Comparison of ENCODE assay signal across 8 cellular contexts in genomic region chr19:2476451-2477140, GRCh38. TPM values are rescaled to one million over a fixed set of nuclear protein-coding genes. Genes with fewer than 3 reads are reported as not detected.
DNase-seq lines count a peak whose midpoint lies in the region; ATAC-seq and TF ChIP-seq lines count a peak whose summit lies in the region.

No MANE protein-coding gene starts in this region.

- H3K27ac ChIP-seq in BLaER1, result peak overlapping the region; percentile 79
- peak overlapping the region; percentile 96 for H3K27ac ChIP-seq in tibial artery

- H3K4me3 Mint-ChIP-seq in activated T-cell treated with anti-CD3 and anti-CD28 coated beads, Interleukin-2, amount 50 U/mL, for 72 hours, result peak overlapping the region; percentile 97 to 99

- no peaks in the 10 kb centered on the region for H3K36me3 ChIP-seq in BLaER1
- H3K36me3 ChIP-seq in neuron (ENCODE audit: insufficient read depth, low read length), result no peaks in the 10 kb centered on the region
- H3K36me3 ChIP-seq in tibial artery, result peaks cover 13 to 15% (median 14%) of the 10 kb centered on the region in 3 donors

- H3K9me3 ChIP-seq in BLaER1 (peaks cover 5% of the 10 kb centered on the region), neuron (ENCODE audit: low read length) (no peaks in the 10 kb centered on the region), tibial artery (no peaks in the 10 kb centered on the region)

- peak overlapping the region; percentile 88 for H3K9ac ChIP-seq in BLaER1

- H3K4me2 ChIP-seq in BLaER1, result peak overlapping the region; percentile 95

- H3K27me3 ChIP-seq in BLaER1 (no peaks in the 10 kb centered on the region), neuron (ENCODE audit: insufficient read depth, low read length) (no peaks in the 10 kb centered on the region), tibial artery (no peaks in the 10 kb centered on the region)

- H3K27ac Mint-ChIP-seq in activated T-cell treated with anti-CD3 and anti-CD28 coated beads, Interleukin-2, amount 50 U/mL, for 72 hours, result peak overlapping the region; percentile 98

- peaks cover 5% of the 10 kb centered on the region for H3K4me1 Mint-ChIP-seq in activated T-cell treated with anti-CD3 and anti-CD28 coated beads, Interleukin-2, amount 50 U/mL, for 72 hours (ENCODE audit: low read depth)

- in situ Hi-C loops in GM13977 (cut with MboI; ENCODE audit: low pct_unique_long_range_greater_than_20kb, low sequenced_read_pairs, unreplicated experiment), result no loop called here

- H3K4me3 ChIP-seq in BLaER1, result peak overlapping the region; percentile 93
- peak overlapping the region; percentile 78 for H3K4me3 ChIP-seq in neuron (ENCODE audit: low read length)
- peak overlapping the region; percentile 97 to 98 for H3K4me3 ChIP-seq in tibial artery

- no peak overlapping the region for H2AFZ ChIP-seq in neuron (ENCODE audit: low read depth, low read length)

- no peaks in the 10 kb centered on the region for H3K27me3 Mint-ChIP-seq in activated T-cell treated with anti-CD3 and anti-CD28 coated beads, Interleukin-2, amount 50 U/mL, for 72 hours (ENCODE audit: low read depth)

- intact Hi-C loops in tibial artery (cut with DNase I; ENCODE audit: low total_unique reads), result no loop called here

- TF ChIP-seq CTCF in tibial artery (IDR thresholded peaks at IDR 0.05) (no peak), GM13977 (IDR thresholded peaks at IDR 0.05; ENCODE audit: extremely low read depth, insufficient read depth, missing control alignments) (no peak)

- ATAC-seq in GM21576 (IDR thresholded peaks at IDR 0.05; ENCODE audit: unreplicated experiment), result peak; percentile 1
- peak; percentile 34 to 36 for ATAC-seq in activated T-cell treated with anti-CD3 and anti-CD28 coated beads, Interleukin-2, amount 50 U/mL, for 72 hours (replicated peaks in 1 of 2)

- DNase-seq in NCI-H748 (lab: John Stamatoyannopoulos, UW; ENCODE audit: unreplicated experiment) (peak; percentile 44), fibroblast of gingiva (ENCODE audit: low read depth) (peak; percentile 48), tibial artery (peak; percentile 56 to 83), GM13977 (ENCODE audit: low spot score) (no peak)
- DNase-seq in activated T-cell treated with anti-CD3 and anti-CD28 coated beads, Interleukin-2, amount 50 U/mL, for 72 hours, result peak; percentile 79 to 82

- peaks cover 35% of the 10 kb centered on the region for H4K20me1 ChIP-seq in BLaER1

- H3K36me3 Mint-ChIP-seq in activated T-cell treated with anti-CD3 and anti-CD28 coated beads, Interleukin-2, amount 50 U/mL, for 72 hours (ENCODE audit: insufficient read depth in 2 of 2), result peaks cover 20 to 22% of the 10 kb centered on the region in 2 donors

- H3K9me3 Mint-ChIP-seq in activated T-cell treated with anti-CD3 and anti-CD28 coated beads, Interleukin-2, amount 50 U/mL, for 72 hours, result no peaks in the 10 kb centered on the region

- H3K4me1 ChIP-seq in BLaER1 (peaks cover 67% of the 10 kb centered on the region), neuron (ENCODE audit: insufficient read depth, low read length) (peaks cover 22% of the 10 kb centered on the region), tibial artery (peaks cover 6 to 22% (median 18%) of the 10 kb centered on the region in 4 donors)

RNA-seq across cellular contexts. Expression of gene GADD45B, which starts 0.7 kb away (rescaled TPM):
- 10 to 100 TPM; 84.4 to 84.5 TPM for total RNA-seq in activated T-cell treated with anti-CD3 and anti-CD28 coated beads, Interleukin-2, amount 50 U/mL, for 72 hours

RNA-seq across cellular contexts. Expression of gene LMNB2, which starts 19.8 kb away (rescaled TPM):
- total RNA-seq in activated T-cell treated with anti-CD3 and anti-CD28 coated beads, Interleukin-2, amount 50 U/mL, for 72 hours, result 10 to 100 TPM; 72.2 to 76.8 TPM

RNA-seq across cellular contexts. Expression of gene TIMM13, which starts 49.2 kb away (rescaled TPM):
- 10 to 100 TPM; 51.4 to 54.0 TPM for total RNA-seq in activated T-cell treated with anti-CD3 and anti-CD28 coated beads, Interleukin-2, amount 50 U/mL, for 72 hours
